Comparison of ENCODE assay signal across 21 cellular contexts in genomic region chr3:85576801-85577200, GRCh38.
"Had no signal": no experiment of that assay in that cellular context is flagged by ENCODE, and none has a peak within 500 bp of the region (broad histone marks: within the 10 kb centered on the region; RNA-seq: fewer than 3 reads in every experiment).

No MANE protein-coding gene starts in this region.

- H3K9me3 ChIP-seq: adrenal gland, body of pancreas, heart right ventricle, left ventricle myocardium inferior, neutrophil, pancreas, testis, transverse colon had no signal

- H3K27ac ChIP-seq: adrenal gland, body of pancreas, cardiac muscle cell, coronary artery, heart right ventricle, left ventricle myocardium inferior, neutrophil, pancreas, testis, transverse colon had no signal

- H3K27me3 Mint-ChIP-seq: activated CD4-positive, alpha-beta memory T cell treated with anti-CD3 and anti-CD28 coated beads for 36 hours; activated CD4-positive, alpha-beta T cell treated with anti-CD3 and anti-CD28 coated beads, Interleukin-2, amount 10 ng/mL, durations not matched to agents 24 days and 14 days; activated naive CD8-positive, alpha-beta T cell treated with anti-CD3 and anti-CD28 coated beads for 36 hours; effector memory CD8-positive, alpha-beta T cell; naive B cell; stimulated activated naive B cell treated with anti-CD40 and anti-IgM and Interleukin-4, amounts not matched to agents 10 μg/mL and 1 μg/mL and 100 μg/mL, for 72 hours had no signal

- H3K27ac Mint-ChIP-seq: activated CD4-positive, alpha-beta memory T cell treated with anti-CD3 and anti-CD28 coated beads for 36 hours; activated CD4-positive, alpha-beta T cell treated with anti-CD3 and anti-CD28 coated beads, Interleukin-2, amount 10 ng/mL, durations not matched to agents 24 days and 14 days; activated naive CD4-positive, alpha-beta T cell treated with anti-CD3 and anti-CD28 coated beads for 36 hours; activated naive CD8-positive, alpha-beta T cell treated with anti-CD3 and anti-CD28 coated beads for 36 hours; activated T-helper 1 cell treated with anti-CD3 and anti-CD28 coated beads, Interleukin-12 subunit alpha, Interleukin-12 subunit beta, Interleukin-2, Interleukin-4 antibody, amounts not matched to agents 30 ng/mL and 10 ng/mL and 1 ng/mL, durations not matched to agents 14 hours and 24 hours and 36 hours; effector memory CD8-positive, alpha-beta T cell; naive B cell; nephron progenitor cell; stimulated activated naive B cell treated with anti-CD40 and anti-IgM and Interleukin-4, amounts not matched to agents 10 μg/mL and 1 μg/mL and 100 μg/mL, for 72 hours had no signal

- H3K9me3 Mint-ChIP-seq: activated CD4-positive, alpha-beta memory T cell treated with anti-CD3 and anti-CD28 coated beads for 36 hours; activated CD4-positive, alpha-beta T cell treated with anti-CD3 and anti-CD28 coated beads, Interleukin-2, amount 10 ng/mL, durations not matched to agents 24 days and 14 days; activated naive CD4-positive, alpha-beta T cell treated with anti-CD3 and anti-CD28 coated beads for 36 hours; activated naive CD8-positive, alpha-beta T cell treated with anti-CD3 and anti-CD28 coated beads for 36 hours; activated T-helper 1 cell treated with anti-CD3 and anti-CD28 coated beads, Interleukin-12 subunit alpha, Interleukin-12 subunit beta, Interleukin-2, Interleukin-4 antibody, amounts not matched to agents 30 ng/mL and 10 ng/mL and 1 ng/mL, durations not matched to agents 14 hours and 24 hours and 36 hours; naive B cell; stimulated activated naive B cell treated with anti-CD40 and anti-IgM and Interleukin-4, amounts not matched to agents 10 μg/mL and 1 μg/mL and 100 μg/mL, for 72 hours had no signal

- H3K4me3 ChIP-seq: adrenal gland, body of pancreas, cardiac muscle cell, coronary artery, heart right ventricle, left ventricle myocardium inferior, lung, pancreas, testis, transverse colon had no signal

- H3K36me3 ChIP-seq: adrenal gland, cardiac muscle cell, heart right ventricle, left ventricle myocardium inferior, neutrophil, pancreas, transverse colon had no signal

- H3K4me1 Mint-ChIP-seq: activated CD4-positive, alpha-beta T cell treated with anti-CD3 and anti-CD28 coated beads, Interleukin-2, amount 10 ng/mL, durations not matched to agents 24 days and 14 days; activated naive CD8-positive, alpha-beta T cell treated with anti-CD3 and anti-CD28 coated beads for 36 hours; naive B cell; stimulated activated naive B cell treated with anti-CD40 and anti-IgM and Interleukin-4, amounts not matched to agents 10 μg/mL and 1 μg/mL and 100 μg/mL, for 72 hours had no signal

- H3K4me1 ChIP-seq: adrenal gland, heart right ventricle, left ventricle myocardium inferior, pancreas, testis, transverse colon had no signal

- H3K4me3 Mint-ChIP-seq: activated CD4-positive, alpha-beta memory T cell treated with anti-CD3 and anti-CD28 coated beads for 36 hours; activated CD4-positive, alpha-beta T cell treated with anti-CD3 and anti-CD28 coated beads, Interleukin-2, amount 10 ng/mL, durations not matched to agents 24 days and 14 days; activated naive CD4-positive, alpha-beta T cell treated with anti-CD3 and anti-CD28 coated beads for 36 hours; activated naive CD8-positive, alpha-beta T cell treated with anti-CD3 and anti-CD28 coated beads for 36 hours; activated T-helper 1 cell treated with anti-CD3 and anti-CD28 coated beads, Interleukin-12 subunit alpha, Interleukin-12 subunit beta, Interleukin-2, Interleukin-4 antibody, amounts not matched to agents 30 ng/mL and 10 ng/mL and 1 ng/mL, durations not matched to agents 14 hours and 24 hours and 36 hours; effector memory CD8-positive, alpha-beta T cell; nephron progenitor cell; stimulated activated naive B cell treated with anti-CD40 and anti-IgM and Interleukin-4, amounts not matched to agents 10 μg/mL and 1 μg/mL and 100 μg/mL, for 72 hours had no signal

- H3K27me3 ChIP-seq: adrenal gland, body of pancreas, cardiac muscle cell, heart right ventricle, neutrophil, pancreas, testis, transverse colon had no signal

- DNase-seq: activated T-cell treated with anti-CD3 and anti-CD28 coated beads, Interleukin-2, amount 50 U/mL, for 1 hour; left ventricle myocardium inferior had no signal

- H3K36me3 Mint-ChIP-seq: activated CD4-positive, alpha-beta memory T cell treated with anti-CD3 and anti-CD28 coated beads for 36 hours; activated naive CD8-positive, alpha-beta T cell treated with anti-CD3 and anti-CD28 coated beads for 36 hours; naive B cell; stimulated activated naive B cell treated with anti-CD40 and anti-IgM and Interleukin-4, amounts not matched to agents 10 μg/mL and 1 μg/mL and 100 μg/mL, for 72 hours had no signal
